ENCODE assay signal across 8 cellular contexts in the genomic region with DNA sequence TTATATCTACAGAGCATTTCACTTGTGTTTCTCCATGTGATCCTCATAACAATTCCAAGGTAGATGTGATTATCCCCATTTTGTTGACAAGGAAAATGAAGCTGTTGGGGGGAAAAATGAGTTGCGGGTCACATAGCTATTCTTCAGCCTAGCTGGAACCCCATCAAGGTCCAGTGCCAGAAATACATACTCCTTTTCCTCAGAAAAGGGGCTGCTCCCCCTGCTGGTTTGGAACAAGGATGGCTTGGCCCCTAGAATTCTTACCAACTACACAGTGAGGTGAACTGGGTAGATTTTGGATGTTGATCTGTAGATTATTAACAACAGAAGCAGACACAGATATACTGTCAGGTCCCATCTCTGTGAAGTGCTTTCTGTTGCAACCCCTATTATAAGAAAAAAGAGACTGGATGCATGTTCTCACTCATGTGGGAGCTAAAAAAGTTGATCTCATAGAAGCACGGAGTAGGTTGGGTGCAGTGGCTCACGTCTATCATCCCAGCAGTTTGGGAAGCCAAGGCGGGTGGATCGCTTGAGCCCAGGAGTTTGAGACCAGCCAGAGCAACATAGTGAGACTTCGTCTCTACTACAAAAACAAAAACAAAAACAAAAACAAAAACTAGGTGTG. TPM values are rescaled to one million over a fixed set of nuclear protein-coding genes. Genes with fewer than 3 reads are reported as not detected.
DNase-seq lines count a peak whose midpoint lies in the region; ATAC-seq and TF ChIP-seq lines count a peak whose summit lies in the region.

No MANE protein-coding gene starts in this region.

- ATAC-seq in HG03095 (IDR thresholded peaks at IDR 0.05; ENCODE audit: unreplicated experiment): no peak
- no peak for ATAC-seq in HG03521 (IDR thresholded peaks at IDR 0.05; ENCODE audit: unreplicated experiment)

- TF ChIP-seq CTCF in LNCAP (IDR thresholded peaks at IDR 0.05): peak; percentile 65
- TF ChIP-seq CTCF in choroid plexus epithelial cell (conservative IDR thresholded peaks at IDR 0.05; ENCODE audit: low read depth, low read length): peak; percentile 88

- DNase-seq in activated gamma-delta T cell treated with Interleukin-2 at 50 U/mL for 16 hours (peak; percentile 31), activated gamma-delta T cell (lab: John Stamatoyannopoulos, UW) (no peak), T-helper 1 cell (peak in 4 of 5 donors; percentile 25 to 52 (median 34)), choroid plexus epithelial cell (ENCODE audit: low read depth) (peak; percentile 78), lung microvascular endothelial cell (ENCODE audit: low read depth in 2 of 2) (peak; percentile 74 to 81)

- no peak overlapping the region for H3K4me3 ChIP-seq in choroid plexus epithelial cell (ENCODE audit: low read depth, low read length)

RNA-seq across cellular contexts. Expression of gene IKZF4, which starts 8.9 kb away (rescaled TPM):
- total RNA-seq in lung microvascular endothelial cell: 0.20 and 0.22 TPM in 2 replicates

RNA-seq across cellular contexts. Expression of gene RPS26, which starts 11.9 kb away (rescaled TPM):
- total RNA-seq in lung microvascular endothelial cell: 99.2 and 124 TPM in 2 replicates

RNA-seq across cellular contexts. Expression of gene SUOX, which starts 32.7 kb away (rescaled TPM):
- 8.9 and 10.1 TPM in 2 replicates for total RNA-seq in lung microvascular endothelial cell

RNA-seq across cellular contexts. Expression of gene ERBB3, which starts 50.2 kb away (rescaled TPM):
- under 0.01 and 0.22 TPM in 2 replicates for total RNA-seq in lung microvascular endothelial cell

RNA-seq across cellular contexts. Expression of gene RAB5B, which starts 55.9 kb away (rescaled TPM):
- total RNA-seq in lung microvascular endothelial cell: 25.3 and 32.5 TPM in 2 replicates
